ENCODE assay signal across 7 cellular contexts in genomic region chr7:143772738-143773468, GRCh38. TPM values are rescaled to one million over a fixed set of nuclear protein-coding genes. Genes with fewer than 3 reads are reported as not detected.
"Had no signal": no experiment of that assay in that cellular context is flagged by ENCODE, and none has a peak within 500 bp of the region (broad histone marks: within the 10 kb centered on the region; RNA-seq: fewer than 3 reads in every experiment).

No MANE protein-coding gene starts in this region.

RNA-seq across cellular contexts. Expression of gene CTAGE6, which starts 15.4 kb away (rescaled TPM):
- total RNA-seq: kidney epithelial cell, left ventricle myocardium superior had no signal
- polyA plus RNA-seq: naive thymus-derived CD4-positive, alpha-beta T cell; neural cell; right cardiac atrium; small intestine; urinary bladder had no signal
